Comparison of ENCODE assay signal across 9 cellular contexts in genomic region chr2:24047703-24048033, GRCh38. TPM values are rescaled to one million over a fixed set of nuclear protein-coding genes. Genes with fewer than 3 reads are reported as not detected.
A peak's percentile ranks its signal among the peaks of the same experiment; 100 is the strongest.
DNase-seq lines count a peak whose midpoint lies in the region; ATAC-seq, FAIRE-seq and TF ChIP-seq lines count a peak whose summit lies in the region.
"Had no signal": no experiment of that assay in that cellular context is flagged by ENCODE, and none has a peak within 500 bp of the region (broad histone marks: within the 10 kb centered on the region; RNA-seq: fewer than 3 reads in every experiment).

No MANE protein-coding gene starts in this region.

- no peak for TF ChIP-seq RAD21 in K562 (CRISPR knock-in tag; conservative IDR thresholded peaks at IDR 0.05 in 1 of 2, IDR thresholded peaks at IDR 0.05 in 1 of 2)

- H3K27ac ChIP-seq in HUES6 (ENCODE audit: low read depth, low read length) (no peak overlapping the region), K562 (ENCODE audit: extremely low read depth, low read depth, low read length) (peak overlapping the region; percentile 51), neutrophil (no peak overlapping the region)

- H3K79me2 ChIP-seq in K562 (ENCODE audit: control insufficient read depth, insufficient read depth, low read length), result peaks cover 40% of the 10 kb centered on the region

- H3K9me1 ChIP-seq in K562 (ENCODE audit: control insufficient read depth, insufficient read depth, low read length), result no peaks in the 10 kb centered on the region

- CTCF ChIA-PET in K562 (lab: Yijun Ruan, JAX; ENCODE audit: low intra/inter-chr PET ratio), result no interaction called here

- peak overlapping the region; percentile 79 for H3K4me2 ChIP-seq in K562 (ENCODE audit: insufficient read depth, low read length)

- FAIRE-seq in K562 (lab: Jason Lieb, UNC), result no peak

- intact Hi-C loops in K562 (cut with micrococcal nuclease), result loop anchor here (1.0 kb wide), 1 partner anchor 29 kb away; the partner anchor contains the start of gene SF3B6

- in situ Hi-C loops in K562 (cut with MboI), result no loop called here
- in situ Hi-C loops in G401 (cut with HindIII; ENCODE audit: low sequenced_read_pairs), result no loop called here

- no peak for TF ChIP-seq EP300 in K562 (IDR thresholded peaks at IDR 0.05; ENCODE audit: low read length)

- peak overlapping the region; percentile 91 for H2AFZ ChIP-seq in K562 (ENCODE audit: low read depth, low read length)

- no peaks in the 10 kb centered on the region; the same call in 1 of the 2 replicates for H4K20me1 ChIP-seq in K562 (replicated peaks; ENCODE audit: control insufficient read depth, insufficient read depth, low read length)

- no TSS peak for BruUV-seq in K562 (replicated peaks; lab: Mats Ljungman, UMichigan)

- H3K4me1 ChIP-seq in HUES6 (ENCODE audit: control insufficient read depth, insufficient read depth, low read length) (0 out of 2 replicates have a peak, but pooled peaks cover 8% of the 10 kb centered on the region), K562 (replicated peaks in 1 of 2; ENCODE audit: control insufficient read depth in 2 of 2, insufficient read depth in 2 of 2, low read length in 2 of 2) (peaks cover 8 to 22% of the 10 kb centered on the region in 2 experiments; a peak in 4 of 5 replicates), neutrophil (ENCODE audit: control insufficient read depth in 1 of 2, insufficient read depth in 1 of 2, low read depth in 1 of 2, low read length in 1 of 2) (peaks cover 29 to 31% of the 10 kb centered on the region in 2 experiments)

- H3K27me3 ChIP-seq in HUES6 (ENCODE audit: control insufficient read depth, insufficient read depth, low read length) (no peaks in the 10 kb centered on the region), K562 (ENCODE audit: control insufficient read depth in 2 of 2, insufficient read depth in 2 of 2, low read length in 2 of 2) (peaks cover 6 to 11% of the 10 kb centered on the region in 2 experiments; a peak in 3 of 5 replicates), neutrophil (peaks cover 65% of the 10 kb centered on the region)
- H3K27me3 ChIP-seq: cardiac muscle cell had no signal

- ATAC-seq in GM18909 (IDR thresholded peaks at IDR 0.05; ENCODE audit: poor library complexity, unreplicated experiment) (peak; percentile 0), K562 (peak; percentile 36)

- TF ChIP-seq POLR2A in K562 (conservative IDR thresholded peaks at IDR 0.05), result no peak

- WGBS in K562 (ENCODE audit: insufficient coverage, low coverage, missing lambda C conversion rate), result 23% methylated on average over 8 of the region's 8 CpGs

- no peak overlapping the region for H3K9ac ChIP-seq in HUES6 (ENCODE audit: low read length)
- peak overlapping the region; percentile 51 to 78; a peak in 3 of 4 replicates for H3K9ac ChIP-seq in K562 (ENCODE audit: insufficient read depth in 1 of 2, low read depth in 2 of 2, low read length in 2 of 2)

- H3K4me3 ChIP-seq in HUES6 (ENCODE audit: low read depth, low read length), result peak overlapping the region; percentile 30
- H3K4me3 ChIP-seq in K562, result peak overlapping the region; percentile 13; the same call in 1 of the 2 replicates
- peak overlapping the region; percentile 62 for H3K4me3 ChIP-seq in neutrophil (ENCODE audit: low read depth in 1 of 2, low read length in 1 of 2)

- H3K9me3 ChIP-seq in HUES6 (ENCODE audit: control insufficient read depth, insufficient read depth, low read depth, low read length), result no peaks in the 10 kb centered on the region
- H3K9me3 ChIP-seq in K562 (replicated peaks; ENCODE audit: control insufficient read depth, insufficient read depth, low read depth, low read length), result no peaks in the 10 kb centered on the region
- no peaks in the 10 kb centered on the region for H3K9me3 ChIP-seq in neutrophil

- TF ChIP-seq CTCF in K562 (IDR thresholded peaks at IDR 0.05 in 2 of 3, conservative IDR thresholded peaks at IDR 0.05 in 1 of 3; ENCODE audit: insufficient read depth in 2 of 3, low read depth in 1 of 3, low read length in 3 of 3), result no peak
- TF ChIP-seq CTCF in neutrophil (IDR thresholded peaks at IDR 0.05), result no peak

- DNase-seq in K562 (ENCODE audit: extremely low read depth in 1 of 4, low spot score in 3 of 4) (no peak), NCI-H1417 treated with DMSO at 0.1 percent for 48 hours (lab: John Stamatoyannopoulos, UW) (no peak), NCI-H128 (lab: John Stamatoyannopoulos, UW; ENCODE audit: unreplicated experiment) (no peak), G401 (ENCODE audit: low spot score) (no peak), activated gamma-delta T cell treated with Interleukin-2 at 50 U/mL for 16 hours (no peak)

- POLR2A ChIA-PET in K562 (lab: Yijun Ruan, JAX), result interaction anchor here (0.5 to 2.1 kb wide), 16 partner anchors 10 to 328 kb away, joined by 3 to 10 read pairs (median 4); partner anchors contain the start of genes ATAD2B, MFSD2B and SF3B6

- no peaks in the 10 kb centered on the region for H3K36me3 ChIP-seq in HUES6 (ENCODE audit: control insufficient read depth, insufficient read depth, low read length)
- H3K36me3 ChIP-seq in K562 (ENCODE audit: control insufficient read depth, insufficient read depth, low read length), result peaks cover 8% of the 10 kb centered on the region; the same call in 1 of the 3 replicates
- H3K36me3 ChIP-seq in neutrophil, result no peaks in the 10 kb centered on the region
- H3K36me3 ChIP-seq: cardiac muscle cell had no signal

RNA-seq across cellular contexts. Expression of gene WDCP, which starts 0.5 kb away (rescaled TPM):
- 40.6 and 41.2 TPM in 2 replicates for total RNA-seq in K562 (2011; cell fraction: chromatin; rRNA removed; ENCODE audit: low replicate concordance)
- total RNA-seq in K562 (2011; cell fraction: nucleolus; rRNA removed), result 18.8 and 21.0 TPM in 2 replicates
- total RNA-seq in K562 (2011; cell fraction: nucleoplasm; rRNA removed), result 22.8 and 23.7 TPM in 2 replicates
- total RNA-seq in K562 (2014; rRNA removed) (10.1 and 13.2 TPM in 2 replicates), K562 (2014; rRNA removed; fragmentation: Illumina TruSeq; extraction: Trizol) (21.8 and 23.0 TPM in 2 replicates), K562 (2015; rRNA removed; fragmentation: Illumina TruSeq; extraction: Trizol) (20.0 and 20.8 TPM in 2 replicates), K562 (2021) (30.4 and 31.0 TPM in 2 replicates)
- polyA plus RNA-seq in K562 (2011; rRNA removed) (36.2 and 41.4 TPM in 2 replicates), K562 (2014; fragmentation: Illumina TruSeq; extraction: Trizol) (18.9 and 24.9 TPM in 2 replicates), K562 (2014; fragmentation: Nextera tagmentation; extraction: Ambion mirVana) (10 to 100 TPM; 11.9 to 25.1 TPM), K562 (2014; rRNA removed) (14.2 and 16.2 TPM in 2 replicates)
- 18.2 and 21.5 TPM in 2 replicates for polyA plus RNA-seq in K562 (2011; cell fraction: cytosol; rRNA removed)
- 35.7 and 40.6 TPM in 2 replicates for polyA plus RNA-seq in K562 (2011; cell fraction: nucleus; rRNA removed)
- 8.0 and 12.1 TPM in 2 replicates for polyA plus RNA-seq in K562 (2012)
- 51.8 and 69.9 TPM in 2 replicates for polyA minus RNA-seq in K562 (2011; rRNA and poly(A)+ RNA removed)
- 7.6 and 12.2 TPM in 2 replicates for polyA minus RNA-seq in K562 (2011; cell fraction: cytosol; rRNA and poly(A)+ RNA removed)
- 10.0 and 11.9 TPM in 2 replicates for polyA minus RNA-seq in K562 (2011; cell fraction: nucleus; rRNA and poly(A)+ RNA removed)
- 14.3 and 22.5 TPM in 2 replicates for total RNA-seq in G401 (2014; rRNA removed; shearing (Covaris generic))

RNA-seq across cellular contexts. Expression of gene FKBP1B, which starts 1.9 kb away (rescaled TPM):
- total RNA-seq in K562 (2011; cell fraction: chromatin; rRNA removed; ENCODE audit: low replicate concordance), result 4.5 and 7.5 TPM in 2 replicates
- total RNA-seq in K562 (2011; cell fraction: nucleolus; rRNA removed), result 2.4 and 2.7 TPM in 2 replicates
- total RNA-seq in K562 (2011; cell fraction: nucleoplasm; rRNA removed), result 3.9 and 7.7 TPM in 2 replicates
- total RNA-seq in K562 (2014; rRNA removed) (1.6 and 2.0 TPM in 2 replicates), K562 (2014; rRNA removed; fragmentation: Illumina TruSeq; extraction: Trizol) (2.4 and 2.8 TPM in 2 replicates), K562 (2015; rRNA removed; fragmentation: Illumina TruSeq; extraction: Trizol) (1.3 and 1.6 TPM in 2 replicates), K562 (2021) (1.6 and 2.4 TPM in 2 replicates)
- polyA plus RNA-seq in K562 (2011; rRNA removed) (9.4 and 14.1 TPM in 2 replicates), K562 (2014; fragmentation: Illumina TruSeq; extraction: Trizol) (2.8 and 2.9 TPM in 2 replicates), K562 (2014; fragmentation: Nextera tagmentation; extraction: Ambion mirVana) (1 to 10 TPM in 1 of 2 experiments, under 1 TPM in 1; 0.58 to 1.2 TPM), K562 (2014; rRNA removed) (2.3 and 3.7 TPM in 2 replicates)
- 10.5 and 10.6 TPM in 2 replicates for polyA plus RNA-seq in K562 (2011; cell fraction: cytosol; rRNA removed)
- 10.7 and 14.9 TPM in 2 replicates for polyA plus RNA-seq in K562 (2011; cell fraction: nucleus; rRNA removed)
- 2.8 and 3.7 TPM in 2 replicates for polyA plus RNA-seq in K562 (2012)
- polyA minus RNA-seq in K562 (2011; rRNA and poly(A)+ RNA removed), result 4.1 and 7.1 TPM in 2 replicates
- polyA minus RNA-seq in K562 (2011; cell fraction: cytosol; rRNA and poly(A)+ RNA removed), result 2.2 TPM in 1 of 2 replicates, not detected in the other
- polyA minus RNA-seq in K562 (2011; cell fraction: nucleus; rRNA and poly(A)+ RNA removed), result 0.81 and 1.9 TPM in 2 replicates
- 52.0 and 55.7 TPM in 2 replicates for total RNA-seq in G401 (2014; rRNA removed; shearing (Covaris generic))

RNA-seq across cellular contexts. Expression of gene SF3B6, which starts 28.5 kb away (rescaled TPM):
- total RNA-seq in K562 (2011; cell fraction: chromatin; rRNA removed; ENCODE audit: low replicate concordance), result 28.6 and 46.5 TPM in 2 replicates
- total RNA-seq in K562 (2011; cell fraction: nucleolus; rRNA removed), result 30.5 and 30.9 TPM in 2 replicates
- 44.7 and 47.3 TPM in 2 replicates for total RNA-seq in K562 (2011; cell fraction: nucleoplasm; rRNA removed)
- 170 and 188 TPM in 2 replicates for total RNA-seq in K562 (2014; rRNA removed)
- 290 and 295 TPM in 2 replicates for total RNA-seq in K562 (2014; rRNA removed; fragmentation: Illumina TruSeq; extraction: Trizol)
- total RNA-seq in K562 (2015; rRNA removed; fragmentation: Illumina TruSeq; extraction: Trizol), result 257 and 279 TPM in 2 replicates
- total RNA-seq in K562 (2021), result 146 and 167 TPM in 2 replicates
- 341 and 473 TPM in 2 replicates for polyA plus RNA-seq in K562 (2011; rRNA removed)
- 135 and 247 TPM in 2 replicates for polyA plus RNA-seq in K562 (2011; cell fraction: cytosol; rRNA removed)
- 53.9 and 109 TPM in 2 replicates for polyA plus RNA-seq in K562 (2011; cell fraction: nucleus; rRNA removed)
- polyA plus RNA-seq in K562 (2012), result 183 and 224 TPM in 2 replicates
- polyA plus RNA-seq in K562 (2014; fragmentation: Illumina TruSeq; extraction: Trizol), result 255 and 293 TPM in 2 replicates
- 100 to 1,000 TPM; 535 to 591 TPM for polyA plus RNA-seq in K562 (2014; fragmentation: Nextera tagmentation; extraction: Ambion mirVana)
- 378 and 407 TPM in 2 replicates for polyA plus RNA-seq in K562 (2014; rRNA removed)
- 126 and 127 TPM in 2 replicates for polyA minus RNA-seq in K562 (2011; rRNA and poly(A)+ RNA removed)
- 48.7 and 49.1 TPM in 2 replicates for polyA minus RNA-seq in K562 (2011; cell fraction: cytosol; rRNA and poly(A)+ RNA removed)
- polyA minus RNA-seq in K562 (2011; cell fraction: nucleus; rRNA and poly(A)+ RNA removed), result 17.1 and 27.1 TPM in 2 replicates
- 339 and 437 TPM in 2 replicates for total RNA-seq in G401 (2014; rRNA removed; shearing (Covaris generic))

RNA-seq across cellular contexts. Expression of gene TP53I3, which starts 37.0 kb away (rescaled TPM):
- total RNA-seq in K562 (2011; cell fraction: chromatin; rRNA removed; ENCODE audit: low replicate concordance), result 4.6 and 9.4 TPM in 2 replicates
- total RNA-seq in K562 (2011; cell fraction: nucleolus; rRNA removed), result 10.1 and 11.7 TPM in 2 replicates
- total RNA-seq in K562 (2011; cell fraction: nucleoplasm; rRNA removed), result 1.7 and 5.0 TPM in 2 replicates
- total RNA-seq in K562 (2014; rRNA removed) (7.8 and 8.1 TPM in 2 replicates), K562 (2014; rRNA removed; fragmentation: Illumina TruSeq; extraction: Trizol) (3.3 and 3.9 TPM in 2 replicates), K562 (2015; rRNA removed; fragmentation: Illumina TruSeq; extraction: Trizol) (5.6 and 6.1 TPM in 2 replicates), K562 (2021) (6.1 and 8.2 TPM in 2 replicates)
- polyA plus RNA-seq in K562 (2011; rRNA removed) (4.2 and 4.6 TPM in 2 replicates), K562 (2014; fragmentation: Illumina TruSeq; extraction: Trizol) (4.8 and 5.7 TPM in 2 replicates), K562 (2014; fragmentation: Nextera tagmentation; extraction: Ambion mirVana) (1 to 10 TPM in 1 of 2 experiments, under 1 TPM in 1; 0.65 to 1.3 TPM), K562 (2014; rRNA removed) (9.5 and 10.3 TPM in 2 replicates)
- polyA plus RNA-seq in K562 (2011; cell fraction: cytosol; rRNA removed), result 4.6 and 6.8 TPM in 2 replicates
- 6.4 and 8.1 TPM in 2 replicates for polyA plus RNA-seq in K562 (2011; cell fraction: nucleus; rRNA removed)
- polyA plus RNA-seq in K562 (2012), result 6.5 and 13.8 TPM in 2 replicates
- 1.3 and 1.8 TPM in 2 replicates for polyA minus RNA-seq in K562 (2011; rRNA and poly(A)+ RNA removed)
- 1.1 and 2.1 TPM in 2 replicates for polyA minus RNA-seq in K562 (2011; cell fraction: cytosol; rRNA and poly(A)+ RNA removed)
- 3.4 and 5.4 TPM in 2 replicates for polyA minus RNA-seq in K562 (2011; cell fraction: nucleus; rRNA and poly(A)+ RNA removed)
- total RNA-seq in G401 (2014; rRNA removed; shearing (Covaris generic)), result 47.6 and 66.0 TPM in 2 replicates

RNA-seq across cellular contexts. Expression of gene MFSD2B, which starts 37.8 kb away (rescaled TPM):
- 9.6 and 15.1 TPM in 2 replicates for total RNA-seq in K562 (2011; cell fraction: chromatin; rRNA removed; ENCODE audit: low replicate concordance)
- total RNA-seq in K562 (2011; cell fraction: nucleolus; rRNA removed), result 9.7 and 11.7 TPM in 2 replicates
- total RNA-seq in K562 (2011; cell fraction: nucleoplasm; rRNA removed), result 8.9 and 13.0 TPM in 2 replicates
- total RNA-seq in K562 (2014; rRNA removed) (5.5 and 9.1 TPM in 2 replicates), K562 (2014; rRNA removed; fragmentation: Illumina TruSeq; extraction: Trizol) (5.2 and 6.8 TPM in 2 replicates), K562 (2015; rRNA removed; fragmentation: Illumina TruSeq; extraction: Trizol) (7.2 and 8.0 TPM in 2 replicates), K562 (2021) (10.4 and 10.9 TPM in 2 replicates)
- polyA plus RNA-seq in K562 (2011; rRNA removed) (6.8 and 8.0 TPM in 2 replicates), K562 (2014; fragmentation: Illumina TruSeq; extraction: Trizol) (10.5 and 10.7 TPM in 2 replicates), K562 (2014; fragmentation: Nextera tagmentation; extraction: Ambion mirVana) (1 to 10 TPM; 2.6 to 3.6 TPM), K562 (2014; rRNA removed) (8.4 and 9.9 TPM in 2 replicates)
- polyA plus RNA-seq in K562 (2011; cell fraction: cytosol; rRNA removed), result 4.5 and 9.0 TPM in 2 replicates
- 10.2 and 25.4 TPM in 2 replicates for polyA plus RNA-seq in K562 (2011; cell fraction: nucleus; rRNA removed)
- 9.0 and 11.1 TPM in 2 replicates for polyA plus RNA-seq in K562 (2012)
- polyA minus RNA-seq in K562 (2011; rRNA and poly(A)+ RNA removed), result 2.2 and 3.3 TPM in 2 replicates
- polyA minus RNA-seq in K562 (2011; cell fraction: cytosol; rRNA and poly(A)+ RNA removed), result 3.4 and 4.2 TPM in 2 replicates
- 4.2 and 8.2 TPM in 2 replicates for polyA minus RNA-seq in K562 (2011; cell fraction: nucleus; rRNA and poly(A)+ RNA removed)
- total RNA-seq in G401 (2014; rRNA removed; shearing (Covaris generic)), result 0.14 TPM in 1 of 2 replicates, not detected in the other
